In genomic region chr16:8030004-8030403, GRCh38 we compare ENCODE assay signal across 1 cellular context.
DNase-seq lines count a peak whose midpoint lies in the region; ATAC-seq, FAIRE-seq and TF ChIP-seq lines count a peak whose summit lies in the region.
"Not testable (repeated sequence)": the region's sequence is repeated elsewhere in the genome, so short reads cannot be mapped to it uniquely, and the experiment has no call there.

No MANE protein-coding gene starts in this region.

- H3K4me1 ChIP-seq in K562 (replicated peaks in 1 of 2; ENCODE audit: control insufficient read depth in 2 of 2, insufficient read depth in 2 of 2, low read length in 2 of 2): not testable (repeated sequence)

- TF ChIP-seq EP300 in K562 (IDR thresholded peaks at IDR 0.05; ENCODE audit: low read length): not testable (repeated sequence)

- H4K20me1 ChIP-seq in K562 (replicated peaks; ENCODE audit: control insufficient read depth, insufficient read depth, low read length): not testable (repeated sequence)

- TF ChIP-seq RAD21 in K562 (CRISPR knock-in tag; conservative IDR thresholded peaks at IDR 0.05 in 1 of 2, IDR thresholded peaks at IDR 0.05 in 1 of 2): not testable (repeated sequence)

- in situ Hi-C loops in K562 (cut with MboI): not testable (repeated sequence)

- CTCF ChIA-PET in K562 (lab: Yijun Ruan, JAX; ENCODE audit: low intra/inter-chr PET ratio): not testable (repeated sequence)

- H3K27ac ChIP-seq in K562 (ENCODE audit: extremely low read depth, low read depth, low read length): not testable (repeated sequence)

- peaks cover 34% of the 10 kb centered on the region; the same call in 2 of the 3 replicates for H3K36me3 ChIP-seq in K562 (ENCODE audit: control insufficient read depth, insufficient read depth, low read length)

- BruUV-seq in K562 (replicated peaks; lab: Mats Ljungman, UMichigan): not testable (repeated sequence)

- intact Hi-C loops in K562 (cut with micrococcal nuclease): not testable (repeated sequence)

- H3K4me2 ChIP-seq in K562 (ENCODE audit: insufficient read depth, low read length): not testable (repeated sequence)

- H3K9ac ChIP-seq in K562 (ENCODE audit: insufficient read depth in 1 of 2, low read depth in 2 of 2, low read length in 2 of 2): not testable (repeated sequence)

- not testable (repeated sequence) for H2AFZ ChIP-seq in K562 (ENCODE audit: low read depth, low read length)

- 94% methylated on average over 3 of the region's 3 CpGs for WGBS in K562 (ENCODE audit: insufficient coverage, low coverage, missing lambda C conversion rate)

- not testable (repeated sequence) for H3K27me3 ChIP-seq in K562 (ENCODE audit: control insufficient read depth in 2 of 2, insufficient read depth in 2 of 2, low read length in 2 of 2)

- H3K4me3 ChIP-seq in K562: not testable (repeated sequence)

- not testable (repeated sequence) for H3K9me1 ChIP-seq in K562 (ENCODE audit: control insufficient read depth, insufficient read depth, low read length)

- not testable (repeated sequence) for TF ChIP-seq CTCF in K562 (IDR thresholded peaks at IDR 0.05 in 2 of 3, conservative IDR thresholded peaks at IDR 0.05 in 1 of 3; ENCODE audit: insufficient read depth in 2 of 3, low read depth in 1 of 3, low read length in 3 of 3)

- peaks cover 46% of the 10 kb centered on the region; the same call in 2 of the 3 replicates for H3K79me2 ChIP-seq in K562 (ENCODE audit: control insufficient read depth, insufficient read depth, low read length)

- POLR2A ChIA-PET in K562 (lab: Yijun Ruan, JAX): not testable (repeated sequence)

- H3K9me3 ChIP-seq in K562 (replicated peaks; ENCODE audit: control insufficient read depth, insufficient read depth, low read depth, low read length): not testable (repeated sequence)

- DNase-seq in K562 (ENCODE audit: extremely low read depth in 1 of 4, low spot score in 3 of 4): not testable (repeated sequence)

- TF ChIP-seq POLR2A in K562 (conservative IDR thresholded peaks at IDR 0.05): not testable (repeated sequence)

- not testable (repeated sequence) for ATAC-seq in K562

- FAIRE-seq in K562 (lab: Jason Lieb, UNC): not testable (repeated sequence)

TF ChIP-seq in K562, 482 proteins besides CTCF, POLR2A, EP300 and RAD21:
- peak; percentile 73 for TF ChIP-seq ZNF146 (CRISPR knock-in tag; IDR thresholded peaks at IDR 0.05; ENCODE audit: unreplicated experiment)
- TF ChIP-seq RBM25 (IDR thresholded peaks at IDR 0.05; ENCODE audit: low read depth, low read length, severe bottlenecking): peak; percentile 56
